In genomic region chr12:56366948-56367347, GRCh38 we compare ENCODE assay signal across 1 cellular context.
TF ChIP-seq lines count a peak whose summit lies in the region.

No MANE protein-coding gene starts in this region.

TF ChIP-seq in K562, 482 proteins besides CTCF, POLR2A, EP300 and RAD21:
- TF ChIP-seq ZFP91 (CRISPR knock-in tag; IDR thresholded peaks at IDR 0.05) (no peak), SREBF2 (CRISPR knock-in tag; IDR thresholded peaks at IDR 0.05) (no peak), DIDO1 (tag; IDR thresholded peaks at IDR 0.05; ENCODE audit: low read depth) (no peak), NEUROD1 (IDR thresholded peaks at IDR 0.05; ENCODE audit: borderline replicate concordance, low read depth, low read length, partially characterized antibody) (no peak), BRCA1 (IDR thresholded peaks at IDR 0.05) (no peak), BRCA1 (CRISPR knock-in tag; IDR thresholded peaks at IDR 0.05) (no peak), ZNF143 (CRISPR knock-in tag; IDR thresholded peaks at IDR 0.05) (no peak), STAG1 (CRISPR knock-in tag; IDR thresholded peaks at IDR 0.05; ENCODE audit: borderline replicate concordance) (no peak)
TF ChIP-seq in K562: peak in this region for 0.
